Comparison of ENCODE assay signal across 10 cellular contexts in genomic region chr4:38075370-38076152, GRCh38.
DNase-seq lines count a peak whose midpoint lies in the region; ATAC-seq, FAIRE-seq and TF ChIP-seq lines count a peak whose summit lies in the region.
"Had no signal": no experiment of that assay in that cellular context is flagged by ENCODE, and none has a peak within 500 bp of the region (broad histone marks: within the 10 kb centered on the region; RNA-seq: fewer than 3 reads in every experiment).

No MANE protein-coding gene starts in this region.

- peak overlapping the region in 3 of 4 donors; percentile 25 to 71 (median 70) for H3K27ac ChIP-seq in Peyer's patch
- peak overlapping the region; percentile 65 for H3K27ac ChIP-seq in psoas muscle
- H3K27ac ChIP-seq in H9 (ENCODE audit: insufficient read length, low read depth, low read length): no peak overlapping the region
- H3K27ac ChIP-seq: SJCRH30 had no signal

- no peaks in the 10 kb centered on the region for H3K9me3 Mint-ChIP-seq in activated CD8-positive, alpha-beta T cell treated with anti-CD3 and anti-CD28 coated beads, Interleukin-2, amount 10 ng/mL, durations not matched to agents 7 days and 5 days (ENCODE audit: insufficient read depth)
- H3K9me3 Mint-ChIP-seq in H9: no peaks in the 10 kb centered on the region; a peak in 1 of 5 replicates
- H3K9me3 Mint-ChIP-seq: neural crest cell had no signal

- peaks cover 2% of the 10 kb centered on the region for H3K79me1 ChIP-seq in H9 (ENCODE audit: insufficient read depth, low read depth, low read length, poor library complexity, severe bottlenecking)

- no peak overlapping the region for H2BK5ac ChIP-seq in H9 (ENCODE audit: insufficient read length, low read length)

- no peak overlapping the region for H3K9ac ChIP-seq in H9 (ENCODE audit: extremely low read depth, insufficient read length, low read length)

- no peak overlapping the region for H2BK15ac ChIP-seq in H9 (ENCODE audit: low read depth, low read length)

- H3K14ac ChIP-seq in H9 (ENCODE audit: insufficient read depth, low read length): no peak overlapping the region

- no peak overlapping the region for H3K18ac ChIP-seq in H9 (ENCODE audit: insufficient read length, low read depth, low read length)

- no peaks in the 10 kb centered on the region for H3K27me3 ChIP-seq in Peyer's patch
- no peaks in the 10 kb centered on the region for H3K27me3 ChIP-seq in psoas muscle (ENCODE audit: insufficient read depth in 3 of 3, low read length in 2 of 3)
- H3K27me3 ChIP-seq in H9 (ENCODE audit: insufficient read depth, low read length): no peaks in the 10 kb centered on the region
- H3K27me3 ChIP-seq: SJCRH30 had no signal

- no peak overlapping the region for H3K4me3 ChIP-seq in Peyer's patch
- H3K4me3 ChIP-seq in fibroblast of mammary gland (ENCODE audit: control insufficient read depth, low read depth, low read length): no peak overlapping the region
- no peak overlapping the region for H3K4me3 ChIP-seq in psoas muscle
- H3K4me3 ChIP-seq: SJCRH30 had no signal

- no peak overlapping the region for H3T11ph ChIP-seq in H9 (ENCODE audit: low read length)

- TF ChIP-seq CTCF in Peyer's patch (IDR thresholded peaks at IDR 0.05) (no peak), fibroblast of mammary gland (conservative IDR thresholded peaks at IDR 0.05; ENCODE audit: control insufficient read depth, insufficient read depth, low read depth, low read length) (no peak), psoas muscle (IDR thresholded peaks at IDR 0.05) (no peak), H9 (conservative IDR thresholded peaks at IDR 0.05) (no peak)

- H3K4me3 Mint-ChIP-seq in activated CD8-positive, alpha-beta T cell treated with anti-CD3 and anti-CD28 coated beads, Interleukin-2, amount 10 ng/mL, durations not matched to agents 7 days and 5 days: no peak overlapping the region
- H3K4me3 Mint-ChIP-seq in H9: no peak overlapping the region
- H3K4me3 Mint-ChIP-seq: neural crest cell had no signal

- no peak overlapping the region for H4K5ac ChIP-seq in H9 (ENCODE audit: insufficient read length, low read depth, low read length)

- no peaks in the 10 kb centered on the region for H3K27me3 Mint-ChIP-seq in activated CD8-positive, alpha-beta T cell treated with anti-CD3 and anti-CD28 coated beads, Interleukin-2, amount 10 ng/mL, durations not matched to agents 7 days and 5 days (ENCODE audit: low read depth)
- H3K27me3 Mint-ChIP-seq in H9 (ENCODE audit: low read depth): no peaks in the 10 kb centered on the region

- no peak overlapping the region for H3K4ac ChIP-seq in H9 (ENCODE audit: low read depth, low read length)

- 55 to 65% (median 57%) methylated on average over 6 of the region's 6 CpGs for WGBS in psoas muscle, 3 donors
- no CpG with 5 or more reads among the region's 6 CpGs for WGBS in H9 (ENCODE audit: extremely low coverage, insufficient read length, low lambda C conversion rate)

- peak; percentile 37 to 62 (median 50) for ATAC-seq in psoas muscle
- no peak for ATAC-seq in activated CD8-positive, alpha-beta T cell treated with anti-CD3 and anti-CD28 coated beads, Interleukin-2, amount 10 ng/mL, durations not matched to agents 7 days and 5 days
- no peak for ATAC-seq in GM21423 (IDR thresholded peaks at IDR 0.05; ENCODE audit: unreplicated experiment)

- H3K4me2 ChIP-seq in H9 (ENCODE audit: insufficient read depth, insufficient read length, low read length): no peak overlapping the region

- intact Hi-C loops in psoas muscle (cut with DNase I): loop anchor here in 1 of 2 donors (5.0 to 10.0 kb wide), 2 partner anchors 249 to 657 kb away; no protein-coding TSS in a partner anchor

- no peak overlapping the region for H4K8ac ChIP-seq in H9 (replicated peaks; ENCODE audit: insufficient read length, low read depth, low read length)

- H3K36me3 Mint-ChIP-seq in activated CD8-positive, alpha-beta T cell treated with anti-CD3 and anti-CD28 coated beads, Interleukin-2, amount 10 ng/mL, durations not matched to agents 7 days and 5 days (ENCODE audit: low read depth): peaks cover 21% of the 10 kb centered on the region
- peaks cover 6 to 13% (median 11%) of the 10 kb centered on the region in 3 experiments; a peak in 6 of 7 replicates for H3K36me3 Mint-ChIP-seq in H9 (ENCODE audit: insufficient read depth in 1 of 3, low read depth in 3 of 3)

- no peak overlapping the region for H4K91ac ChIP-seq in H9 (ENCODE audit: insufficient read length, low read depth, low read length)

- no peak overlapping the region for H2BK20ac ChIP-seq in H9 (ENCODE audit: low read depth, low read length, poor library complexity, severe bottlenecking)

- H3K4me1 ChIP-seq in Peyer's patch: peaks cover 0 to 39% (median 2%) of the 10 kb centered on the region in 4 donors
- H3K4me1 ChIP-seq in psoas muscle: peaks cover 6% of the 10 kb centered on the region
- no peaks in the 10 kb centered on the region for H3K4me1 ChIP-seq in H9 (ENCODE audit: insufficient read depth, low read length)

- H2AFZ ChIP-seq in H9 (ENCODE audit: low read length): no peak overlapping the region

- H3K36me3 ChIP-seq in Peyer's patch (no peaks in the 10 kb centered on the region), psoas muscle (ENCODE audit: insufficient read depth in 1 of 2, low read depth in 1 of 2) (peaks cover 0 to 8% of the 10 kb centered on the region in 2 donors)

- CTCF ChIA-PET in activated CD8-positive, alpha-beta T cell treated with anti-CD3 and anti-CD28 coated beads, Interleukin-2, amount 10 ng/mL, durations not matched to agents 7 days and 5 days (lab: Charles Lee): no interaction called here

- DNase-seq in GM12891 (ENCODE audit: insufficient read length, low spot score) (no peak), Peyer's patch (no peak), fibroblast of mammary gland (ENCODE audit: low read depth) (peak; percentile 85), psoas muscle (no peak), H9 (no peak)
- DNase-seq in stimulated activated CD4-positive, alpha-beta T cell treated with anti-CD3 and anti-CD28 coated beads, Interleukin-2, amount 100 ng/mL, for 48 hours: no peak
- DNase-seq in activated CD8-positive, alpha-beta T cell treated with anti-CD3 and anti-CD28 coated beads, Interleukin-2, amount 10 ng/mL, durations not matched to agents 7 days and 5 days: no peak
- DNase-seq: SJCRH30 had no signal

- no peak overlapping the region for H3K56ac ChIP-seq in H9 (ENCODE audit: insufficient read length, low read depth, low read length)

- no peak overlapping the region for H3K23ac ChIP-seq in H9 (ENCODE audit: insufficient read length, low read depth, low read length)

- peaks cover 11% of the 10 kb centered on the region for H3K4me1 Mint-ChIP-seq in activated CD8-positive, alpha-beta T cell treated with anti-CD3 and anti-CD28 coated beads, Interleukin-2, amount 10 ng/mL, durations not matched to agents 7 days and 5 days (ENCODE audit: low read depth)
- peaks cover 0 to 2% of the 10 kb centered on the region in 2 experiments; a peak in 1 of 4 replicates for H3K4me1 Mint-ChIP-seq in H9

- H3K23me2 ChIP-seq in H9 (ENCODE audit: insufficient read length, low read depth, low read length, poor library complexity, severe bottlenecking): no peaks in the 10 kb centered on the region

- H3K79me2 ChIP-seq in H9 (ENCODE audit: insufficient read depth, low read length): no peaks in the 10 kb centered on the region

- H3K9me3 ChIP-seq in Peyer's patch: no peaks in the 10 kb centered on the region
- H3K9me3 ChIP-seq in psoas muscle: no peaks in the 10 kb centered on the region
- no peaks in the 10 kb centered on the region for H3K9me3 ChIP-seq in H9 (ENCODE audit: control insufficient read depth, low read depth, low read length)
- H3K9me3 ChIP-seq: SJCRH30 had no signal

- no peak overlapping the region for H2BK120ac ChIP-seq in H9 (ENCODE audit: low read depth, low read length, poor library complexity, severe bottlenecking)

- FAIRE-seq in GM12891 (lab: Jason Lieb, UNC): no peak

- H4K20me1 ChIP-seq in H9 (ENCODE audit: control insufficient read depth, insufficient read depth, insufficient read length): no peaks in the 10 kb centered on the region

- POLR2A ChIA-PET in activated CD8-positive, alpha-beta T cell treated with anti-CD3 and anti-CD28 coated beads, Interleukin-2, amount 10 ng/mL, durations not matched to agents 7 days and 5 days (lab: Charles Lee): no interaction called here

- no peak for TF ChIP-seq POLR2A in GM12891 (IDR thresholded peaks at IDR 0.05; ENCODE audit: low read depth, low read length)
- TF ChIP-seq POLR2A in Peyer's patch (IDR thresholded peaks at IDR 0.05): no peak

- no peak overlapping the region for H2BK12ac ChIP-seq in H9 (ENCODE audit: insufficient read length, low read depth, low read length)

- no peak overlapping the region for H3K27ac Mint-ChIP-seq in activated CD8-positive, alpha-beta T cell treated with anti-CD3 and anti-CD28 coated beads, Interleukin-2, amount 10 ng/mL, durations not matched to agents 7 days and 5 days
- peak overlapping the region in 1 of 3 experiments; percentile 9; a peak in 1 of 7 replicates for H3K27ac Mint-ChIP-seq in H9

- H2AK5ac ChIP-seq in H9 (ENCODE audit: insufficient read length, low read length): no peak overlapping the region

TF ChIP-seq in GM12891, 5 proteins besides CTCF, POLR2A, EP300 and RAD21:
- TF ChIP-seq POU2F2 (IDR thresholded peaks at IDR 0.05; ENCODE audit: low read depth, low read length) (no peak), TAF1 (IDR thresholded peaks at IDR 0.05; ENCODE audit: low read depth, low read length) (no peak), POLR2AphosphoS5 (IDR thresholded peaks at IDR 0.05; ENCODE audit: low read depth, low read length) (peak; percentile 49), SPI1 (IDR thresholded peaks at IDR 0.05; ENCODE audit: low read depth, low read length) (no peak), PAX5 (IDR thresholded peaks at IDR 0.05; ENCODE audit: insufficient read depth, low read length, severe bottlenecking) (no peak)
TF ChIP-seq in GM12891: peak in this region for 1.

Comparison
In these comparisons a context has a peak if more than half of its experiments do, and no peak if none do; other contexts are left out.
1. ATAC-seq: peak in psoas muscle (4 of 4); none in activated CD8-positive, alpha-beta T cell treated with anti-CD3 and anti-CD28 coated beads, Interleukin-2, amount 10 ng/mL, durations not matched to agents 7 days and 5 days (single experiment) and GM21423 (single experiment).